11 cellular contexts compared by ENCODE assay signal in genomic region chr18:23226386-23226785, GRCh38.
DNase-seq lines count a peak whose midpoint lies in the region; ATAC-seq and TF ChIP-seq lines count a peak whose summit lies in the region.
"Had no signal": no experiment of that assay in that cellular context is flagged by ENCODE, and none has a peak within 500 bp of the region (broad histone marks: within the 10 kb centered on the region; RNA-seq: fewer than 3 reads in every experiment).

No MANE protein-coding gene starts in this region.

- no peaks in the 10 kb centered on the region for H3K9me3 ChIP-seq in GM23248 (ENCODE audit: low read depth)
- H3K9me3 ChIP-seq in heart right ventricle, result no peaks in the 10 kb centered on the region
- H3K9me3 ChIP-seq in spleen, result no peaks in the 10 kb centered on the region

- 30 to 31% methylated on average over 3 of the region's 3 CpGs for WGBS in GM23248 (ENCODE audit: low coverage in 1 of 2, low lambda C conversion rate in 2 of 2, missing lambda C conversion rate in 2 of 2), 2 experiments
- WGBS in heart right ventricle, 2 donors, result 54 to 59% methylated on average over 3 of the region's 3 CpGs
- 68 to 77% (median 70%) methylated on average over 3 of the region's 3 CpGs for WGBS in spleen, 5 donors

- H3K4me3 ChIP-seq in GM23248, result no peak overlapping the region
- no peak overlapping the region for H3K4me3 ChIP-seq in heart right ventricle
- H3K4me3 ChIP-seq in spleen, result no peak overlapping the region

- H3K4me1 Mint-ChIP-seq in stimulated activated effector memory CD8-positive, alpha-beta T cell treated with anti-CD3 and anti-CD28 coated beads, Interleukin-12 subunit alpha, Interleukin-12 subunit beta, amount 100 ng/mL, for 72 hours, result peaks cover 32% of the 10 kb centered on the region
- peaks cover 45% of the 10 kb centered on the region for H3K4me1 Mint-ChIP-seq in activated naive CD8-positive, alpha-beta T cell treated with anti-CD3 and anti-CD28 coated beads for 36 hours

- no peak overlapping the region for H2AFZ ChIP-seq in GM23248

- no peaks in the 10 kb centered on the region for H3K36me3 ChIP-seq in GM23248 (ENCODE audit: low read depth)
- no peaks in the 10 kb centered on the region for H3K36me3 ChIP-seq in heart right ventricle
- no peaks in the 10 kb centered on the region for H3K36me3 ChIP-seq in spleen

- H3F3A ChIP-seq in GM23248 (ENCODE audit: insufficient read depth), result peaks cover 70% of the 10 kb centered on the region

- no peaks in the 10 kb centered on the region for H4K20me1 ChIP-seq in GM23248 (ENCODE audit: insufficient read depth)

- TF ChIP-seq POLR2A in spleen (IDR thresholded peaks at IDR 0.05), result no peak

- peaks cover 64% of the 10 kb centered on the region for H3K4me1 ChIP-seq in GM23248 (ENCODE audit: insufficient read depth)
- H3K4me1 ChIP-seq in heart right ventricle, result peaks cover 9 to 76% (median 45%) of the 10 kb centered on the region in 9 donors
- peaks cover 8 to 74% (median 55%) of the 10 kb centered on the region in 6 donors for H3K4me1 ChIP-seq in spleen

- H3K9me2 ChIP-seq in GM23248 (ENCODE audit: insufficient read depth), result no peaks in the 10 kb centered on the region

- H3K27ac Mint-ChIP-seq in stimulated activated effector memory CD8-positive, alpha-beta T cell treated with anti-CD3 and anti-CD28 coated beads, Interleukin-12 subunit alpha, Interleukin-12 subunit beta, amount 100 ng/mL, for 72 hours, result no peak overlapping the region
- no peak overlapping the region for H3K27ac Mint-ChIP-seq in activated naive CD8-positive, alpha-beta T cell treated with anti-CD3 and anti-CD28 coated beads for 36 hours
- H3K27ac Mint-ChIP-seq: activated naive CD4-positive, alpha-beta T cell treated with anti-CD3 and anti-CD28 coated beads, Interleukin-2, amount 50 U/mL, for 24 hours had no signal

- H3K36me3 Mint-ChIP-seq in stimulated activated effector memory CD8-positive, alpha-beta T cell treated with anti-CD3 and anti-CD28 coated beads, Interleukin-12 subunit alpha, Interleukin-12 subunit beta, amount 100 ng/mL, for 72 hours, result peaks cover 1% of the 10 kb centered on the region
- H3K36me3 Mint-ChIP-seq in activated naive CD8-positive, alpha-beta T cell treated with anti-CD3 and anti-CD28 coated beads for 36 hours, result peaks cover 24% of the 10 kb centered on the region
- H3K36me3 Mint-ChIP-seq: activated naive CD4-positive, alpha-beta T cell treated with anti-CD3 and anti-CD28 coated beads, Interleukin-2, amount 50 U/mL, for 24 hours had no signal

- peak overlapping the region; percentile 92 for H3K27ac ChIP-seq in GM23248
- H3K27ac ChIP-seq in angular gyrus (ENCODE audit: low read depth, low read length), result peak overlapping the region; percentile 62
- peak overlapping the region in 9 of 10 donors; percentile 32 to 88 (median 71) for H3K27ac ChIP-seq in heart right ventricle
- peak overlapping the region in 6 of 8 donors; percentile 2 to 63 (median 23) for H3K27ac ChIP-seq in spleen

- no peaks in the 10 kb centered on the region for H3K9me3 Mint-ChIP-seq in stimulated activated effector memory CD8-positive, alpha-beta T cell treated with anti-CD3 and anti-CD28 coated beads, Interleukin-12 subunit alpha, Interleukin-12 subunit beta, amount 100 ng/mL, for 72 hours
- peaks cover 5% of the 10 kb centered on the region for H3K9me3 Mint-ChIP-seq in activated naive CD8-positive, alpha-beta T cell treated with anti-CD3 and anti-CD28 coated beads for 36 hours
- H3K9me3 Mint-ChIP-seq: activated naive CD4-positive, alpha-beta T cell treated with anti-CD3 and anti-CD28 coated beads, Interleukin-2, amount 50 U/mL, for 24 hours had no signal

- in situ Hi-C loops in GM23248 (cut with MboI), result no loop called here

- H3K27me3 ChIP-seq in GM23248 (replicated peaks; ENCODE audit: insufficient read depth), result no peaks in the 10 kb centered on the region
- no peaks in the 10 kb centered on the region for H3K27me3 ChIP-seq in heart right ventricle
- no peaks in the 10 kb centered on the region for H3K27me3 ChIP-seq in spleen (replicated peaks in 1 of 7)

- peak overlapping the region; percentile 92 for H3K4me2 ChIP-seq in GM23248 (ENCODE audit: unreplicated experiment)

- intact Hi-C loops in heart right ventricle (cut with DNase I), result loop anchor here in 3 of 10 donors (5.0 to 10.0 kb wide), 3 partner anchors 52 to 89 kb away; partner anchors contain the start of gene CABLES1 (in 1 of the 3)
- intact Hi-C loops in spleen (cut with DNase I; ENCODE audit: low total_unique reads), result no loop called here

- no peaks in the 10 kb centered on the region for H3K79me2 ChIP-seq in GM23248 (ENCODE audit: insufficient read depth)

- DNase-seq in GM23248 (peak; percentile 62), heart right ventricle (no peak), spleen (no peak), CD1c-positive myeloid dendritic cell (ENCODE audit: extremely low spot score) (no peak), SKM-1 treated with dmso at 0.1 percent for 144 hours (lab: John Stamatoyannopoulos, UW; ENCODE audit: unreplicated experiment) (no peak)
- no peak for DNase-seq in stimulated activated effector memory CD8-positive, alpha-beta T cell treated with anti-CD3 and anti-CD28 coated beads, Interleukin-12 subunit alpha, Interleukin-12 subunit beta, amount 100 ng/mL, for 72 hours (ENCODE audit: low spot score in 2 of 2)
- no peak for DNase-seq in activated naive CD8-positive, alpha-beta T cell treated with anti-CD3 and anti-CD28 coated beads for 36 hours
- DNase-seq: activated CD4-positive, alpha-beta T cell treated with anti-CD3 and anti-CD28 coated beads for 48 hours; SHP77 had no signal

- H3K27me3 Mint-ChIP-seq in activated naive CD8-positive, alpha-beta T cell treated with anti-CD3 and anti-CD28 coated beads for 36 hours, result no peaks in the 10 kb centered on the region
- H3K27me3 Mint-ChIP-seq: activated naive CD4-positive, alpha-beta T cell treated with anti-CD3 and anti-CD28 coated beads, Interleukin-2, amount 50 U/mL, for 24 hours had no signal

- TF ChIP-seq CTCF in heart right ventricle (IDR thresholded peaks at IDR 0.05) (no peak), spleen (IDR thresholded peaks at IDR 0.05 in 8 of 11, conservative IDR thresholded peaks at IDR 0.05 in 3 of 11) (no peak)

- peak in 6 of 8 donors; percentile 4 to 27 (median 19) for ATAC-seq in heart right ventricle
- ATAC-seq in stimulated activated effector memory CD8-positive, alpha-beta T cell treated with anti-CD3 and anti-CD28 coated beads, Interleukin-12 subunit alpha, Interleukin-12 subunit beta, amount 100 ng/mL, for 72 hours, result no peak

- no peak overlapping the region for H3K4me3 Mint-ChIP-seq in stimulated activated effector memory CD8-positive, alpha-beta T cell treated with anti-CD3 and anti-CD28 coated beads, Interleukin-12 subunit alpha, Interleukin-12 subunit beta, amount 100 ng/mL, for 72 hours
- no peak overlapping the region for H3K4me3 Mint-ChIP-seq in activated naive CD8-positive, alpha-beta T cell treated with anti-CD3 and anti-CD28 coated beads for 36 hours
- H3K4me3 Mint-ChIP-seq: activated naive CD4-positive, alpha-beta T cell treated with anti-CD3 and anti-CD28 coated beads, Interleukin-2, amount 50 U/mL, for 24 hours had no signal

- H3K9ac ChIP-seq in GM23248, result 0 out of 2 replicates have a peak overlapping the region, but pooled peaks have one; percentile 60

Comparison
In these comparisons a context has a peak if more than half of its experiments do, and no peak if none do; other contexts are left out.
1. H3K27ac ChIP-seq: peak in every context shown above with its lines; median percentile 92 in GM23248; 71 in heart right ventricle; 62 in angular gyrus; 23 in spleen.